ENCODE assay signal across 30 cellular contexts in the genomic region with DNA sequence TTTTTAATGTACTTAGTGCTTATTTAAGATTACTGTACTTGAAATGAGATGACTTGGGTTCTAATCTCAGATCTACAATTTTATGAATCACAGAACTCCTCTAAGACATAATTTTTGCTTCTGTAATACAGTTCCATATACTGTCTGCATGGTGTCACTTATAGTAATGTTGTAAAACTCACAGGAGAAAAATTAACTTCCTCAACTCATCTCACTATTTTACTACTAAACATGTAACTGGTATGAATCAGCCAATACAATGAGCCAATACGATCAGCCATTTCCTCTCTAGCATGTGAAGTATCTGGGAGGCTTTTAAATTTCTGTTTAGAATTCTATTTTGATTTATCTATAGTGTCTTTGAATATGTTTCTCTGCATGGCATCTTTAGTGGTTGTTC.
"Had no signal": no experiment of that assay in that cellular context is flagged by ENCODE, and none has a peak within 500 bp of the region (broad histone marks: within the 10 kb centered on the region; RNA-seq: fewer than 3 reads in every experiment).

No MANE protein-coding gene starts in this region.

- H3K9me3 Mint-ChIP-seq: activated B cell treated with CpG ODN at 0.5 μM for 24 hours; activated CD4-positive, alpha-beta memory T cell treated with anti-CD3 and anti-CD28 coated beads, Interleukin-2, amount 10 ng/mL, durations not matched to agents 7 days and 5 days; activated CD4-positive, alpha-beta T cell treated with anti-CD3 and anti-CD28 coated beads, Interleukin-2, amount 10 ng/mL, durations not matched to agents 7 days and 5 days; T-helper 1 cell treated with Interleukin-12 subunit alpha and Interleukin-12 subunit beta and Interleukin-4 antibody, amounts not matched to agents 30 μg/mL and 1 μg/mL, for 36 hours; T-helper 2 cell treated with Interferon-gamma antibody and Interleukin-4, amounts not matched to agents 5 μg/mL and 100 μg/mL, for 36 hours had no signal

- ATAC-seq: activated CD8-positive, alpha-beta memory T cell treated with anti-CD3 and anti-CD28 coated beads, Interleukin-2, amount 10 ng/mL, durations not matched to agents 7 days and 5 days; foreskin keratinocyte; gastrocnemius medialis; heart left ventricle; T-cell had no signal

- H3K27me3 Mint-ChIP-seq: dendritic cell treated with granulocyte-macrophage colony-stimulating factor and Interleukin-4, amounts not matched to agents 40 ng/mL and 50 ng/mL, for 4 days had no signal

- H3K4me3 Mint-ChIP-seq: activated B cell treated with CpG ODN at 0.5 μM for 24 hours; activated CD4-positive, alpha-beta memory T cell treated with anti-CD3 and anti-CD28 coated beads, Interleukin-2, amount 10 ng/mL, durations not matched to agents 7 days and 5 days; activated CD4-positive, alpha-beta T cell treated with anti-CD3 and anti-CD28 coated beads, Interleukin-2, amount 10 ng/mL, durations not matched to agents 7 days and 5 days; activated CD8-positive, alpha-beta memory T cell treated with anti-CD3 and anti-CD28 coated beads, Interleukin-2, amount 10 ng/mL, durations not matched to agents 7 days and 5 days; activated naive CD8-positive, alpha-beta T cell; activated T-cell treated with anti-CD3 and anti-CD28 coated beads, Interleukin-2, amount 50 U/mL, for 24 hours; central memory CD8-positive, alpha-beta T cell; dendritic cell treated with granulocyte-macrophage colony-stimulating factor and Interleukin-4, amounts not matched to agents 40 ng/mL and 50 ng/mL, for 4 days; T-cell; T-helper 1 cell treated with Interleukin-12 subunit alpha and Interleukin-12 subunit beta and Interleukin-4 antibody, amounts not matched to agents 30 μg/mL and 1 μg/mL, for 36 hours; T-helper 2 cell treated with Interferon-gamma antibody and Interleukin-4, amounts not matched to agents 5 μg/mL and 100 μg/mL, for 36 hours had no signal

- H3K27ac Mint-ChIP-seq: activated B cell treated with CpG ODN at 0.5 μM for 24 hours; activated CD4-positive, alpha-beta memory T cell treated with anti-CD3 and anti-CD28 coated beads, Interleukin-2, amount 10 ng/mL, durations not matched to agents 7 days and 5 days; activated CD4-positive, alpha-beta T cell treated with anti-CD3 and anti-CD28 coated beads, Interleukin-2, amount 10 ng/mL, durations not matched to agents 7 days and 5 days; activated CD8-positive, alpha-beta memory T cell treated with anti-CD3 and anti-CD28 coated beads, Interleukin-2, amount 10 ng/mL, durations not matched to agents 7 days and 5 days; activated naive CD8-positive, alpha-beta T cell; activated T-cell treated with anti-CD3 and anti-CD28 coated beads, Interleukin-2, amount 50 U/mL, for 24 hours; dendritic cell treated with granulocyte-macrophage colony-stimulating factor and Interleukin-4, amounts not matched to agents 40 ng/mL and 50 ng/mL, for 4 days; T-cell; T-helper 1 cell treated with Interleukin-12 subunit alpha and Interleukin-12 subunit beta and Interleukin-4 antibody, amounts not matched to agents 30 μg/mL and 1 μg/mL, for 36 hours; T-helper 2 cell treated with Interferon-gamma antibody and Interleukin-4, amounts not matched to agents 5 μg/mL and 100 μg/mL, for 36 hours had no signal

- DNase-seq: activated B cell treated with CpG ODN at 0.5 μM for 24 hours; activated CD4-positive, alpha-beta memory T cell treated with anti-CD3 and anti-CD28 coated beads, Interleukin-2, amount 10 ng/mL, durations not matched to agents 7 days and 5 days; activated CD4-positive, alpha-beta T cell treated with anti-CD3 and anti-CD28 coated beads, Interleukin-2, amount 10 ng/mL, durations not matched to agents 7 days and 5 days; activated CD4-positive, alpha-beta T cell treated with anti-CD3 and anti-CD28 coated beads, Interleukin-2, amount 50 U/mL, for 4 hours; activated CD8-positive, alpha-beta memory T cell treated with anti-CD3 and anti-CD28 coated beads, Interleukin-2, amount 10 ng/mL, durations not matched to agents 7 days and 5 days; activated CD8-positive, alpha-beta memory T cell treated with anti-CD3 and anti-CD28 coated beads, Interleukin-2, amount 50 U/mL, for 4 hours; activated effector memory CD4-positive, alpha-beta T cell treated with Interleukin-2 at 50 U/mL for 16 hours; activated gamma-delta T cell treated with Interleukin-2 at 50 U/mL for 16 hours; activated naive CD4-positive, alpha-beta T cell treated with anti-CD3 and anti-CD28 coated beads, Interleukin-2, amount 50 U/mL, for 16 hours; activated naive CD4-positive, alpha-beta T cell treated with Interleukin-2 at 50 U/mL for 16 hours; activated T-cell treated with anti-CD3 and anti-CD28 coated beads, Interleukin-2, amount 50 U/mL, for 24 hours; amniotic stem cell; anterior cingulate cortex; brain microvascular endothelial cell; dorsolateral prefrontal cortex; effector memory CD4-positive, alpha-beta T cell; erythroblast; foreskin keratinocyte; gastrocnemius medialis; glutamatergic neuron; heart left ventricle; SW 1271; T-cell; T1000; WERI-Rb-1 had no signal

- H3K36me3 Mint-ChIP-seq: activated CD8-positive, alpha-beta memory T cell treated with anti-CD3 and anti-CD28 coated beads, Interleukin-2, amount 10 ng/mL, durations not matched to agents 7 days and 5 days; activated naive CD8-positive, alpha-beta T cell; T-cell had no signal

- H3K4me1 Mint-ChIP-seq: activated B cell treated with CpG ODN at 0.5 μM for 24 hours; activated CD4-positive, alpha-beta T cell treated with anti-CD3 and anti-CD28 coated beads, Interleukin-2, amount 10 ng/mL, durations not matched to agents 7 days and 5 days; activated CD8-positive, alpha-beta memory T cell treated with anti-CD3 and anti-CD28 coated beads, Interleukin-2, amount 10 ng/mL, durations not matched to agents 7 days and 5 days; central memory CD8-positive, alpha-beta T cell; T-cell had no signal
